In genomic region chr2:188919824-188920223, GRCh38 we compare ENCODE assay signal across 23 cellular contexts. TPM values are rescaled to one million over a fixed set of nuclear protein-coding genes. Genes with fewer than 3 reads are reported as not detected.
DNase-seq lines count a peak whose midpoint lies in the region; ATAC-seq and TF ChIP-seq lines count a peak whose summit lies in the region.
"Had no signal": no experiment of that assay in that cellular context is flagged by ENCODE, and none has a peak within 500 bp of the region (broad histone marks: within the 10 kb centered on the region; RNA-seq: fewer than 3 reads in every experiment).

No MANE protein-coding gene starts in this region.

- peaks cover 30% of the 10 kb centered on the region for H3K4me1 ChIP-seq in OCI-LY3 (ENCODE audit: low read length)
- H3K4me1 ChIP-seq: upper lobe of right lung had no signal

- no peak overlapping the region for H2AFZ ChIP-seq in OCI-LY3 (ENCODE audit: low read depth, low read length)
- H2AFZ ChIP-seq: hepatocyte had no signal

- H3K4me3 ChIP-seq in OCI-LY3 (ENCODE audit: low read length), result no peak overlapping the region
- H3K4me3 ChIP-seq: coronary artery, hepatocyte, K562, upper lobe of right lung had no signal

- peak overlapping the region; percentile 38 for H3K4me2 ChIP-seq in OCI-LY3 (ENCODE audit: low read length)
- H3K4me2 ChIP-seq: hepatocyte had no signal

- no peaks in the 10 kb centered on the region for H3K27me3 ChIP-seq in OCI-LY3 (ENCODE audit: low read depth, low read length)
- H3K27me3 ChIP-seq: hepatocyte, upper lobe of right lung had no signal

- POLR2A ChIA-PET in GM10248 (lab: Yijun Ruan, JAX), result no interaction called here

- H3K9ac ChIP-seq in OCI-LY3 (ENCODE audit: low read length), result no peak overlapping the region

- no peak for DNase-seq in superior temporal gyrus (ENCODE audit: extremely low spot score)
- DNase-seq in GM10248 (ENCODE audit: extremely low spot score), result no peak
- DNase-seq in NCI-H2029 treated with DMSO at 0.1 percent for 48 hours (lab: John Stamatoyannopoulos, UW), result no peak
- DNase-seq in HT-29 (ENCODE audit: low spot score), result no peak
- DNase-seq: activated CD4-positive, alpha-beta T cell treated with anti-CD3 and anti-CD28 coated beads, Interleukin-2, amount 50 U/mL, for 48 hours; activated naive CD4-positive, alpha-beta T cell treated with anti-CD3 and anti-CD28 coated beads, Interleukin-2, amount 50 U/mL, for 16 hours; CD4-positive, CD25-positive, alpha-beta regulatory T cell; GOT3; kidney; NCI-H1092; NCI-H526; PC-3; right cardiac atrium; upper lobe of right lung had no signal

- no peaks in the 10 kb centered on the region for H4K20me1 ChIP-seq in OCI-LY3 (ENCODE audit: insufficient read depth, low read length)

- CTCF ChIA-PET in GM10248 (lab: Yijun Ruan, JAX), result interaction anchor here (1.3 kb wide), 1 partner anchor 22 kb away, joined by 3 read pairs; no protein-coding TSS in a partner anchor

- TF ChIP-seq CTCF in OCI-LY3 (IDR thresholded peaks at IDR 0.05; ENCODE audit: low read depth, low read length) (no peak), GM10248 (IDR thresholded peaks at IDR 0.05; ENCODE audit: control extremely low read depth, extremely low read depth, low read depth, missing control alignments) (no peak)

- H3K36me3 ChIP-seq in OCI-LY3 (replicated peaks; ENCODE audit: low read depth, low read length), result no peaks in the 10 kb centered on the region
- H3K36me3 ChIP-seq: upper lobe of right lung had no signal

- peak overlapping the region; percentile 18 for H3K27ac ChIP-seq in OCI-LY3 (ENCODE audit: low read length)
- H3K27ac ChIP-seq: coronary artery, hepatocyte, upper lobe of right lung, VCaP had no signal

- no peaks in the 10 kb centered on the region for H3K9me3 ChIP-seq in OCI-LY3 (ENCODE audit: insufficient read depth, low read length)
- H3K9me3 ChIP-seq: upper lobe of right lung had no signal

- H3K79me2 ChIP-seq in OCI-LY3 (ENCODE audit: low read length), result no peaks in the 10 kb centered on the region
- H3K79me2 ChIP-seq: hepatocyte had no signal

- ATAC-seq in GM18861 (IDR thresholded peaks at IDR 0.05; ENCODE audit: unreplicated experiment), result peak; percentile 92
- peak; percentile 73 for ATAC-seq in GM21529 (IDR thresholded peaks at IDR 0.05; ENCODE audit: unreplicated experiment)
- ATAC-seq in HG03342 (IDR thresholded peaks at IDR 0.05; ENCODE audit: unreplicated experiment), result peak; percentile 49
- ATAC-seq: K562, PC-3, right cardiac atrium, upper lobe of right lung had no signal

RNA-seq across cellular contexts. Expression of gene COL3A1, which starts 54.3 kb away (rescaled TPM):
- total RNA-seq in HT-29 (2014; rRNA removed; shearing (Covaris generic)), result not detected in 2 replicates
- total RNA-seq: CD4-positive, CD25-positive, alpha-beta regulatory T cell; T-helper 1 cell treated with Interleukin-12 subunit alpha and Interleukin-12 subunit beta and Interleukin-4 antibody, amounts not matched to agents 30 ng/mL and 1 ng/mL, for 36 hours had no signal
